In genomic region chr15:90265271-90266060, GRCh38 we compare ENCODE assay signal across 8 cellular contexts. TPM values are rescaled to one million over a fixed set of nuclear protein-coding genes. Genes with fewer than 3 reads are reported as not detected.
DNase-seq lines count a peak whose midpoint lies in the region; ATAC-seq and TF ChIP-seq lines count a peak whose summit lies in the region.

Gene NGRN (plus strand): TSS chr15:90265672. CDS start chr15:90265713, 41 bp downstream.

- H3K9me3 Mint-ChIP-seq in activated T-cell treated with anti-CD3 and anti-CD28 coated beads, Interleukin-2, amount 50 U/mL, for 4 hours: no peaks in the 10 kb centered on the region

- peak within 1 kb of the TSS; percentile 97 for H3K4me3 Mint-ChIP-seq in activated T-cell treated with anti-CD3 and anti-CD28 coated beads, Interleukin-2, amount 50 U/mL, for 4 hours

- 0 out of 2 replicates have a peak, but pooled peaks cover 18% of the 10 kb centered on the region for H4K20me1 ChIP-seq in KMS-11 (ENCODE audit: insufficient read depth)

- H3K4me3 ChIP-seq in KMS-11 (IDR thresholded peaks at IDR 0.05; ENCODE audit: insufficient read depth, low read depth, low read length) (peak within 1 kb of the TSS; percentile 36), Panc1 (ENCODE audit: low read depth in 2 of 2, low read length in 2 of 2) (peak within 1 kb of the TSS; percentile 78 to 81), muscle layer of colon (ENCODE audit: low read depth in 1 of 2, low read length in 2 of 2) (peak within 1 kb of the TSS; percentile 67 to 85)

- H3K9me3 ChIP-seq in Panc1 (ENCODE audit: control insufficient read depth, insufficient read depth, low read depth, low read length) (no peaks in the 10 kb centered on the region), muscle layer of colon (ENCODE audit: low read length) (no peaks in the 10 kb centered on the region)

- CTCF ChIA-PET in Panc1 (lab: Charles Lee): no interaction called here

- in situ Hi-C loops in Panc1 (cut with HindIII; ENCODE audit: low pct_unique_long_range_greater_than_20kb, low sequenced_read_pairs): no loop called here

- H3K36me3 ChIP-seq in KMS-11 (ENCODE audit: insufficient read depth) (no peaks in the 10 kb centered on the region; the same call in 1 of the 2 replicates), Panc1 (ENCODE audit: control insufficient read depth, insufficient read depth, low read length) (peaks cover 10% of the 10 kb centered on the region), muscle layer of colon (ENCODE audit: insufficient read depth, low read length) (peaks cover 17% of the 10 kb centered on the region)

- H3K4me2 ChIP-seq in KMS-11: peak within 1 kb of the TSS; percentile 93

- TF ChIP-seq CTCF in KMS-11 (conservative IDR thresholded peaks at IDR 0.05; ENCODE audit: low read depth, low read length) (no peak), Panc1 (IDR thresholded peaks at IDR 0.05) (no peak)

- H3K9ac ChIP-seq in KMS-11: peak within 1 kb of the TSS; percentile 86
- peak within 1 kb of the TSS; percentile 83 for H3K9ac ChIP-seq in muscle layer of colon (ENCODE audit: low read length)

- POLR2A ChIA-PET in Panc1 (lab: Charles Lee): interaction anchor here (0.6 to 1.2 kb wide), 4 partner anchors 27 to 1022 kb away, joined by 4 to 10 read pairs (median 5); partner anchors contain the start of genes CIB1 and FANCI

- H2AFZ ChIP-seq in KMS-11 (ENCODE audit: low read depth): peak within 1 kb of the TSS; percentile 86

- H3K36me3 Mint-ChIP-seq in activated T-cell treated with anti-CD3 and anti-CD28 coated beads, Interleukin-2, amount 50 U/mL, for 4 hours (ENCODE audit: insufficient read depth): peaks cover 16% of the 10 kb centered on the region

- ATAC-seq in GM21786 (IDR thresholded peaks at IDR 0.05; ENCODE audit: unreplicated experiment): peak; percentile 93
- peak; percentile 97 for ATAC-seq in Panc1
- peak; percentile 89 to 92 for ATAC-seq in activated T-cell treated with anti-CD3 and anti-CD28 coated beads, Interleukin-2, amount 50 U/mL, for 4 hours
- ATAC-seq in esophagus mucosa: peak; percentile 85

- H3K4me1 ChIP-seq in KMS-11 (ENCODE audit: low read depth, poor library complexity, severe bottlenecking) (peaks cover 37% of the 10 kb centered on the region), Panc1 (ENCODE audit: control insufficient read depth, insufficient read depth, low read length) (peaks cover 26% of the 10 kb centered on the region), muscle layer of colon (ENCODE audit: insufficient read depth, low read length) (peaks cover 40% of the 10 kb centered on the region)

- peaks cover 40% of the 10 kb centered on the region for H3K79me2 ChIP-seq in KMS-11 (ENCODE audit: insufficient read depth, low read depth)

- no TSS peak for BruUV-seq in Panc1 (replicated peaks; lab: Mats Ljungman, UMichigan)

- peak within 1 kb of the TSS; percentile 69 for H3K27ac ChIP-seq in KMS-11
- H3K27ac ChIP-seq in Panc1 (ENCODE audit: low read length): peak within 1 kb of the TSS; percentile 91
- H3K27ac ChIP-seq in muscle layer of colon (ENCODE audit: low read depth, low read length): peak within 1 kb of the TSS; percentile 94

- intact Hi-C loops in Panc1 (cut with micrococcal nuclease; ENCODE audit: unreplicated experiment): no loop called here

- H3K27me3 ChIP-seq in KMS-11 (ENCODE audit: insufficient read depth, low read depth): no peaks in the 10 kb centered on the region
- no peaks in the 10 kb centered on the region for H3K27me3 ChIP-seq in Panc1 (ENCODE audit: control insufficient read depth, insufficient read depth, low read length)
- H3K27me3 ChIP-seq in muscle layer of colon (ENCODE audit: control insufficient read depth in 1 of 2, insufficient read depth in 2 of 2, low read length in 2 of 2): no peaks in the 10 kb centered on the region

- peaks cover 41% of the 10 kb centered on the region for H3K4me1 Mint-ChIP-seq in activated T-cell treated with anti-CD3 and anti-CD28 coated beads, Interleukin-2, amount 50 U/mL, for 4 hours (ENCODE audit: low read depth)

- DNase-seq in DMS79 treated with DMSO at 0.1 percent for 48 hours (lab: John Stamatoyannopoulos, UW) (peak; percentile 73), Panc1 (ENCODE audit: low read depth, low spot score) (peak; percentile 75)
- DNase-seq in activated T-cell treated with anti-CD3 and anti-CD28 coated beads, Interleukin-2, amount 50 U/mL, for 4 hours: peak; percentile 85
- peak; percentile 82 to 83 for DNase-seq in stimulated activated CD8-positive, alpha-beta memory T cell treated with anti-CD3 and anti-CD28 coated beads, Interleukin-7, amount 100 ng/mL, for 1 hour (ENCODE audit: low read depth in 2 of 2)

- H3K27me3 Mint-ChIP-seq in activated T-cell treated with anti-CD3 and anti-CD28 coated beads, Interleukin-2, amount 50 U/mL, for 4 hours (ENCODE audit: low read depth): no peaks in the 10 kb centered on the region

RNA-seq across cellular contexts. Expression of gene NGRN, which starts in this region (rescaled TPM):
- 137 TPM for total RNA-seq in Panc1 (2021; ENCODE audit: unreplicated experiment)
- 85.4 TPM for polyA plus RNA-seq in Panc1 (2012; ENCODE audit: insufficient read length)
- 10 to 100 TPM; 36.9 to 38.0 (median 37.1) TPM for total RNA-seq in activated T-cell treated with anti-CD3 and anti-CD28 coated beads, Interleukin-2, amount 50 U/mL, for 4 hours
- 41.0 TPM for total RNA-seq in esophagus mucosa

Comparison
In these comparisons a context has a peak if more than half of its experiments do, and no peak if none do; other contexts are left out.
1. Peak in every context shown above with its lines: DNase-seq, ATAC-seq, H3K4me3 ChIP-seq and H3K27ac ChIP-seq.